Comparison of ENCODE assay signal across 1 cellular context in the genomic region with DNA sequence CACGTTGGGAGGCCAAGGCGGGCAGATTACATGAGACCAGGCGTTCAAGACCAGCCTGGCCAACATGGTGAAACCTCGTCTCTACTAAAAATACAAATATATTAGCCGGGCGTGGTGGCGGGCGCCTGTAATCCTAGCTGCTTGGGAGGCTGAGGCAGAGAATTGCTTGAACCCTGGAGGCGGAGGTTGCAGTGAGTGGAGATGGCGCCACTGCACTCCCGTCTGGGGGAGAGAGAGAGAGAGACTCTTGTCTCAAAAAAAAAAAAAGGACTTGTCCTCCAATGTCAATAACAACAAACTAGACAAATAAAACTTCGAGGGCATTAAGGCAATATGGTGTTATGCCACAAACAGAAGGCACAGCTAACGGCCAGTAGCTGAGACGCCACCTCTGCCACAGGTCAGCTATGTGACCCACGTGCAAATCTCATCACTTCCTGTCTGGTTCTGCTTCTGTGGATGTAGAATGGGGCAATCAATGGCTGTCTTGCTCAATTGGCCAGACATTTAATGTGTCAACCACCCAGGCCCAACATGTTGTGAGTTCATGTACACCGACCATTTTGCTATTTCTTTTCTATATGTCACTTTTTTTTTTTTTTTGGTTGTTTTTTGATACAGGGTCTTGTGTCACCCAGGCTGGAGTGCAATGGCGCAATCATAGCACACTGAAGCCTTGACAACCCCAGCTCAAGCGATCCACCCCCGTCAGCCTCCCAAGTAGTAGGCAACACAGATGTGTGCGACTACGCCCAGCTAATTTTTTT.
TF ChIP-seq lines count a peak whose summit lies in the region.

No MANE protein-coding gene starts in this region.

TF ChIP-seq in H1, 55 proteins besides CTCF, POLR2A, EP300 and RAD21:
- no peak for TF ChIP-seq BRCA1 (IDR thresholded peaks at IDR 0.05; ENCODE audit: low read depth, low read length)
- no peak for TF ChIP-seq SAP30 (IDR thresholded peaks at IDR 0.05; ENCODE audit: insufficient read depth, insufficient replicate concordance, low read length)
- no peak for TF ChIP-seq BACH1 (IDR thresholded peaks at IDR 0.05; ENCODE audit: low read length)
- no peak for TF ChIP-seq SP1 (IDR thresholded peaks at IDR 0.05; ENCODE audit: low read depth, low read length)
- TF ChIP-seq ASH2L (IDR thresholded peaks at IDR 0.05; ENCODE audit: low read length), result no peak
- TF ChIP-seq RFX5 (IDR thresholded peaks at IDR 0.05; ENCODE audit: borderline replicate concordance, low read depth, low read length), result no peak
- no peak for TF ChIP-seq SIRT6 (IDR thresholded peaks at IDR 0.05; ENCODE audit: low read length)
- TF ChIP-seq YY1 (IDR thresholded peaks at IDR 0.05; ENCODE audit: low read depth, low read length), result no peak
- no peak for TF ChIP-seq NRF1 (IDR thresholded peaks at IDR 0.05; ENCODE audit: low read depth, low read length)
- TF ChIP-seq CEBPB (IDR thresholded peaks at IDR 0.05; ENCODE audit: low read depth, low read length), result no peak
- TF ChIP-seq SUZ12 (IDR thresholded peaks at IDR 0.05; ENCODE audit: low read length), result no peak
- no peak for TF ChIP-seq CHD2 (IDR thresholded peaks at IDR 0.05; ENCODE audit: low read length)
- TF ChIP-seq GABPA (IDR thresholded peaks at IDR 0.05; ENCODE audit: borderline replicate concordance, insufficient read depth, low read length), result no peak
